26 cellular contexts compared by ENCODE assay signal in the genomic region with DNA sequence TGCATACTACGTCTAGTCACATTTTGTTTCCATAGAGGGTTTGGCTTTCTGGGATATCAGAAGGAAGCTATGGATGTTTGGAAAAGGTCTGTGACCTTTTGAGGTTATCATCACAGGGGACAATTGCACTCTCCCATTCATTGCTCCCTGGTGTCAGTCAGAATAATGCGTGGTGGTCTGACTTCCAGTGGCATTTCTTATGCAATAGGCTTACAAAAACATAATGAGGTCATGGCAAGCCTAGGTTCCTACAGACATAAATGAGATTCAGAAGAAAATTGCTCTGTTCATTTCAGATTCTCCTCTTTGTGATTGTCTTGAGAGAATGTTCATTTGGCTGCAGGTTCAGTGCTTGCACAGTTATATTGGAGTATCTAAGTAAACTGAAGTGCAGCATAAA. TPM values are rescaled to one million over a fixed set of nuclear protein-coding genes. Genes with fewer than 3 reads are reported as not detected.
DNase-seq lines count a peak whose midpoint lies in the region; ATAC-seq, FAIRE-seq and TF ChIP-seq lines count a peak whose summit lies in the region.
"Had no signal": no experiment of that assay in that cellular context is flagged by ENCODE, and none has a peak within 500 bp of the region (broad histone marks: within the 10 kb centered on the region; RNA-seq: fewer than 3 reads in every experiment).

No MANE protein-coding gene starts in this region.

- ATAC-seq in Panc1, result no peak
- no peak; the same call in 2 of the 3 replicates for ATAC-seq in HepG2
- ATAC-seq in GM19035 (IDR thresholded peaks at IDR 0.05; ENCODE audit: unreplicated experiment), result no peak
- ATAC-seq in activated naive CD8-positive, alpha-beta T cell treated with anti-CD3 and anti-CD28 coated beads, Interleukin-2, amount 50 U/mL, for 24 hours, result no peak
- no peak for ATAC-seq in HG03135 (IDR thresholded peaks at IDR 0.05; ENCODE audit: unreplicated experiment)

- TF ChIP-seq EP300 in HepG2 (IDR thresholded peaks at IDR 0.05; ENCODE audit: low read depth in 2 of 2, low read length in 2 of 2), result no peak
- TF ChIP-seq EP300 in HepG2 (CRISPR knock-in tag; IDR thresholded peaks at IDR 0.05; ENCODE audit: borderline replicate concordance), result no peak

- H3K4me3 ChIP-seq in BLaER1, result no peak overlapping the region
- H3K4me3 ChIP-seq in Panc1 (ENCODE audit: low read depth in 2 of 2, low read length in 2 of 2), result no peak overlapping the region
- H3K4me3 ChIP-seq in HepG2 (replicated peaks in 1 of 3; ENCODE audit: insufficient read depth in 1 of 3, low read depth in 2 of 3, low read length in 3 of 3), result no peak overlapping the region
- H3K4me3 ChIP-seq: esophagus squamous epithelium, SJSA1, thoracic aorta had no signal

- H3K27me3 ChIP-seq in BLaER1 (no peaks in the 10 kb centered on the region), Panc1 (ENCODE audit: control insufficient read depth, insufficient read depth, low read length) (no peaks in the 10 kb centered on the region), HepG2 (ENCODE audit: control insufficient read depth in 1 of 2, insufficient read depth in 2 of 2, low read length in 2 of 2) (no peaks in the 10 kb centered on the region)
- H3K27me3 ChIP-seq: esophagus squamous epithelium, SJSA1 had no signal

- peaks cover 46% of the 10 kb centered on the region for H3K36me3 ChIP-seq in BLaER1
- H3K36me3 ChIP-seq in Panc1 (ENCODE audit: control insufficient read depth, insufficient read depth, low read length), result 0 out of 2 replicates have a peak, but pooled peaks cover 4% of the 10 kb centered on the region
- peaks cover 11 to 21% of the 10 kb centered on the region in 2 experiments for H3K36me3 ChIP-seq in HepG2 (replicated peaks in 1 of 2; ENCODE audit: control insufficient read depth in 1 of 2, insufficient read depth in 2 of 2, low read length in 2 of 2)

- TF ChIP-seq RAD21 in HepG2 (CRISPR knock-in tag; IDR thresholded peaks at IDR 0.05), result no peak

- no peak overlapping the region for H3K4me3 Mint-ChIP-seq in activated naive CD8-positive, alpha-beta T cell treated with anti-CD3 and anti-CD28 coated beads, Interleukin-2, amount 50 U/mL, for 24 hours
- H3K4me3 Mint-ChIP-seq: activated CD4-positive, alpha-beta memory T cell treated with anti-CD3 and anti-CD28 coated beads, Interleukin-2, amount 10 ng/mL, durations not matched to agents 7 days and 5 days; CD14-positive monocyte; nephron had no signal

- peaks cover 64% of the 10 kb centered on the region for H3K4me1 Mint-ChIP-seq in activated naive CD8-positive, alpha-beta T cell treated with anti-CD3 and anti-CD28 coated beads, Interleukin-2, amount 50 U/mL, for 24 hours

- peaks cover 39% of the 10 kb centered on the region for H3K4me1 ChIP-seq in BLaER1
- H3K4me1 ChIP-seq in Panc1 (ENCODE audit: control insufficient read depth, insufficient read depth, low read length), result peaks cover 48% of the 10 kb centered on the region
- peaks cover 59% of the 10 kb centered on the region for H3K4me1 ChIP-seq in HepG2 (ENCODE audit: insufficient read depth, low read length)

- POLR2A ChIA-PET in Panc1 (lab: Charles Lee), result no interaction called here
- POLR2A ChIA-PET in HepG2 (lab: Yijun Ruan, JAX), result no interaction called here

- H3K9me3 Mint-ChIP-seq in activated naive CD8-positive, alpha-beta T cell treated with anti-CD3 and anti-CD28 coated beads, Interleukin-2, amount 50 U/mL, for 24 hours, result no peaks in the 10 kb centered on the region
- H3K9me3 Mint-ChIP-seq: activated CD4-positive, alpha-beta memory T cell treated with anti-CD3 and anti-CD28 coated beads, Interleukin-2, amount 10 ng/mL, durations not matched to agents 7 days and 5 days; CD14-positive monocyte; nephron had no signal

- CTCF ChIA-PET in Panc1 (lab: Charles Lee), result no interaction called here
- CTCF ChIA-PET in HepG2 (lab: Yijun Ruan, JAX; ENCODE audit: low intra/inter-chr PET ratio, low total read pairs), result no interaction called here

- no peak overlapping the region for H3K9ac ChIP-seq in BLaER1
- no peak overlapping the region for H3K9ac ChIP-seq in HepG2 (ENCODE audit: insufficient read depth, low read depth, low read length)

- H3K9me3 ChIP-seq in BLaER1 (peaks cover 6% of the 10 kb centered on the region), Panc1 (ENCODE audit: control insufficient read depth, insufficient read depth, low read depth, low read length) (no peaks in the 10 kb centered on the region), HepG2 (ENCODE audit: low read length) (no peaks in the 10 kb centered on the region)
- H3K9me3 ChIP-seq: esophagus squamous epithelium, SJSA1, thoracic aorta had no signal

- H3K4me2 ChIP-seq in BLaER1 (peak overlapping the region; percentile 14), HepG2 (ENCODE audit: low read depth, low read length) (no peak overlapping the region)

- H2AFZ ChIP-seq in HepG2 (ENCODE audit: low read length), result no peak overlapping the region

- peak; percentile 67 for DNase-seq in HuH-7 (ENCODE audit: low spot score)
- no peak for DNase-seq in Panc1 (ENCODE audit: low read depth, low spot score)
- peak; percentile 53 for DNase-seq in HepG2 (ENCODE audit: low spot score)
- no peak for DNase-seq in activated naive CD8-positive, alpha-beta T cell treated with anti-CD3 and anti-CD28 coated beads, Interleukin-2, amount 50 U/mL, for 24 hours
- DNase-seq in effector CD8-positive, alpha-beta T cell (lab: John Stamatoyannopoulos, UW), result no peak
- DNase-seq: ACHN; activated CD4-positive, alpha-beta memory T cell treated with anti-CD3 and anti-CD28 coated beads, Interleukin-2, amount 10 ng/mL, durations not matched to agents 7 days and 5 days; activated naive CD4-positive, alpha-beta T cell treated with Interleukin-2 at 50 U/mL for 16 hours; anterior cingulate cortex; DMS 273 treated with DMSO at 0.1 percent for 48 hours; effector CD4-positive, alpha-beta T cell; esophagus squamous epithelium; midbrain; NCI-H1436 treated with DMSO at 0.1 percent for 48 hours; NCI-H2171; NCI-H526 treated with DMSO at 0.1 percent for 48 hours; stimulated activated naive CD4-positive, alpha-beta T cell; T-helper 2 cell had no signal

- no peak overlapping the region for H3K27ac ChIP-seq in BLaER1
- H3K27ac ChIP-seq in Panc1 (ENCODE audit: low read length), result peak overlapping the region; percentile 9; the same call in 1 of the 2 replicates
- peak overlapping the region; percentile 44 for H3K27ac ChIP-seq in HepG2 (ENCODE audit: extremely low read length, insufficient read depth, low read length)
- H3K27ac ChIP-seq: esophagus squamous epithelium, SJSA1, thoracic aorta had no signal

- no peak overlapping the region for H3K27ac Mint-ChIP-seq in activated naive CD8-positive, alpha-beta T cell treated with anti-CD3 and anti-CD28 coated beads, Interleukin-2, amount 50 U/mL, for 24 hours
- H3K27ac Mint-ChIP-seq: activated CD4-positive, alpha-beta memory T cell treated with anti-CD3 and anti-CD28 coated beads, Interleukin-2, amount 10 ng/mL, durations not matched to agents 7 days and 5 days; nephron had no signal

- no peaks in the 10 kb centered on the region for H3K27me3 Mint-ChIP-seq in activated naive CD8-positive, alpha-beta T cell treated with anti-CD3 and anti-CD28 coated beads, Interleukin-2, amount 50 U/mL, for 24 hours
- H3K27me3 Mint-ChIP-seq: activated CD4-positive, alpha-beta memory T cell treated with anti-CD3 and anti-CD28 coated beads, Interleukin-2, amount 10 ng/mL, durations not matched to agents 7 days and 5 days had no signal

- in situ Hi-C loops in Panc1 (cut with HindIII; ENCODE audit: low pct_unique_long_range_greater_than_20kb, low sequenced_read_pairs) (no loop called here), HepG2 (cut with HindIII; ENCODE audit: extremely low pct_ligation_motif_present, low pct_unique_long_range_greater_than_20kb) (no loop called here)

- BruUV-seq in Panc1 (replicated peaks; lab: Mats Ljungman, UMichigan) (no TSS peak), HepG2 (replicated peaks; lab: Mats Ljungman, UMichigan) (no TSS peak)

- intact Hi-C loops in Panc1 (cut with micrococcal nuclease; ENCODE audit: unreplicated experiment), result no loop called here
- intact Hi-C loops in HepG2 (cut with micrococcal nuclease; ENCODE audit: unreplicated experiment), result no loop called here

- TF ChIP-seq CTCF in Panc1 (IDR thresholded peaks at IDR 0.05), result no peak
- TF ChIP-seq CTCF in HepG2 (CRISPR knock-in tag; IDR thresholded peaks at IDR 0.05), result no peak

- no peak for TF ChIP-seq POLR2A in HepG2 (IDR thresholded peaks at IDR 0.05; ENCODE audit: insufficient read depth in 1 of 2, low read depth in 2 of 2, low read length in 2 of 2)

- WGBS in HepG2 (ENCODE audit: low lambda C conversion rate), result 35% methylated on average over 2 of the region's 2 CpGs

- peaks cover 79% of the 10 kb centered on the region for H3K79me2 ChIP-seq in HepG2 (ENCODE audit: insufficient read depth, low read length)

- H3K36me3 Mint-ChIP-seq in activated naive CD8-positive, alpha-beta T cell treated with anti-CD3 and anti-CD28 coated beads, Interleukin-2, amount 50 U/mL, for 24 hours (ENCODE audit: low read depth), result peaks cover 12% of the 10 kb centered on the region

- peak; percentile 43 for FAIRE-seq in HepG2 (lab: Jason Lieb, UNC)
- FAIRE-seq: G401.6 had no signal

- H4K20me1 ChIP-seq in BLaER1, result peaks cover 98% of the 10 kb centered on the region
- H4K20me1 ChIP-seq in HepG2 (ENCODE audit: insufficient read depth, low read length), result peaks cover 27% of the 10 kb centered on the region; the same call in 1 of the 2 replicates

RNA-seq across cellular contexts. Expression of a gene that starts 54.6 kb away (rescaled TPM):
- total RNA-seq in Panc1 (2021; ENCODE audit: unreplicated experiment) (64.1 TPM), HepG2 (2016; rRNA removed; fragmentation: Illumina TruSeq; extraction: Trizol) (30.1 and 39.9 TPM in 2 replicates)
- polyA plus RNA-seq in Panc1 (2012; ENCODE audit: insufficient read length), result 33.4 TPM
- 7.4 and 8.7 TPM in 2 replicates for total RNA-seq in HepG2 (2016; cell fraction: cytosol; rRNA removed; fragmentation: Illumina TruSeq; extraction: Trizol; ENCODE audit: low read depth)
- 30.9 and 34.3 TPM in 2 replicates for total RNA-seq in HepG2 (2016; cell fraction: insoluble cytoplasmic fraction; rRNA removed; fragmentation: Illumina TruSeq; extraction: Trizol)
- 22.3 and 27.4 TPM in 2 replicates for total RNA-seq in HepG2 (2016; cell fraction: membrane; rRNA removed; fragmentation: Illumina TruSeq; extraction: Trizol)
- 30.0 and 36.8 TPM in 2 replicates for total RNA-seq in HepG2 (2016; cell fraction: nucleus; rRNA removed; fragmentation: Illumina TruSeq; extraction: Trizol)
- polyA plus RNA-seq in HepG2 (2011; rRNA removed), result 28.3 and 30.2 TPM in 2 replicates
- polyA plus RNA-seq in HepG2 (2011; cell fraction: cytosol; rRNA removed), result 19.6 and 22.6 TPM in 2 replicates
- 21.7 and 24.1 TPM in 2 replicates for polyA plus RNA-seq in HepG2 (2011; cell fraction: nucleus; rRNA removed)
- 33.6 and 34.8 TPM in 2 replicates for polyA plus RNA-seq in HepG2 (2012)
- 1.4 and 1.7 TPM in 2 replicates for polyA plus RNA-seq in HepG2 (2016; cell fraction: cytosol; fragmentation: Illumina TruSeq; extraction: Trizol; ENCODE audit: low read depth)
- 17.7 and 24.1 TPM in 2 replicates for polyA plus RNA-seq in HepG2 (2016; cell fraction: insoluble cytoplasmic fraction; fragmentation: Illumina TruSeq; extraction: Trizol; ENCODE audit: low read depth)
- 3.9 and 5.5 TPM in 2 replicates for polyA plus RNA-seq in HepG2 (2016; cell fraction: membrane; fragmentation: Illumina TruSeq; extraction: Trizol; ENCODE audit: low read depth)
- polyA plus RNA-seq in HepG2 (2016; cell fraction: nucleus; fragmentation: Illumina TruSeq; extraction: Trizol; ENCODE audit: insufficient read depth, low read depth), result 28.8 and 32.3 TPM in 2 replicates
- 33.9 and 80.3 TPM in 2 replicates for polyA minus RNA-seq in HepG2 (2011; rRNA and poly(A)+ RNA removed; ENCODE audit: low replicate concordance)
- 28.8 and 37.8 TPM in 2 replicates for polyA minus RNA-seq in HepG2 (2011; cell fraction: cytosol; rRNA and poly(A)+ RNA removed)
- 41.6 and 55.4 TPM in 2 replicates for polyA minus RNA-seq in HepG2 (2011; cell fraction: nucleus; rRNA and poly(A)+ RNA removed)

Comparison
In these comparisons a context has a peak if more than half of its experiments do, and no peak if none do; other contexts are left out.
1. DNase-seq: peak in HuH-7 (single experiment) and HepG2 (single experiment); none in Panc1 (single experiment), activated naive CD8-positive, alpha-beta T cell treated with anti-CD3 and anti-CD28 coated beads, Interleukin-2, amount 50 U/mL, for 24 hours (single experiment) and effector CD8-positive, alpha-beta T cell (single experiment).